Comparison of ENCODE assay signal across 27 cellular contexts in the genomic region with DNA sequence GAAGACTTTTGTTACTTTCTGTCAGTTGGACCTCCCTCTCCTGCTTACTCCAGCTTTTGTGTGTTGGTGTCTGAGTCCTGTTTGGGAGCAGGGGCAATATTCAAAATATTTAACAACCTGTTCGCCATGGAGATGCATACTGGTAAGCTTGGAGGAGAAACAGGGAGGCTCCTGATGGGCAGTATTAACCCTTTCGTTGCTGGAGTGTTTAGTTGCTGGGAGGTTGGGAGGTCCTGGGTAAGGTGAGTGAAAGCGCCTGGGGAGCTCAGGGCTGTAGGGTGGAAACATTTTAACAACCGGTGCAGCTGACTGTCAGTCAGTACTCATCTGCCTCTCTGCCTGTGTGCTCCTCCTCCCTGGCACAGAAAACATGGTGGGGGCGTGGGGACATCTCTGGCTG. TPM values are rescaled to one million over a fixed set of nuclear protein-coding genes. Genes with fewer than 3 reads are reported as not detected.
"Had no signal": no experiment of that assay in that cellular context is flagged by ENCODE, and none has a peak within 500 bp of the region (broad histone marks: within the 10 kb centered on the region; RNA-seq: fewer than 3 reads in every experiment).

No MANE protein-coding gene starts in this region.

- H3K4me3 ChIP-seq: coronary artery, heart left ventricle, mucosa of descending colon, psoas muscle, spleen, tibial artery, upper lobe of left lung, vagina had no signal

- H3K4me1 Mint-ChIP-seq: endodermal cell had no signal

- H3K27me3 ChIP-seq: vagina had no signal

- FAIRE-seq: islet of Langerhans had no signal

- H3K27ac ChIP-seq: coronary artery, heart left ventricle, psoas muscle, spleen, tibial artery, upper lobe of left lung, vagina had no signal

- H3K36me3 Mint-ChIP-seq: naive thymus-derived CD8-positive, alpha-beta T cell; stimulated activated memory B cell treated with anti-CD40 and anti-IgM and Interleukin-4, amounts not matched to agents 10 μg/mL and 1 μg/mL and 100 μg/mL, for 72 hours had no signal

- H3K36me3 ChIP-seq: heart left ventricle, spleen, tibial artery, upper lobe of left lung, vagina had no signal

- ATAC-seq: heart left ventricle; mucosa of descending colon; naive thymus-derived CD8-positive, alpha-beta T cell; psoas muscle; sciatic nerve; stimulated activated memory B cell treated with anti-CD40 and anti-IgM and Interleukin-4, amounts not matched to agents 10 μg/mL and 1 μg/mL and 100 μg/mL, for 72 hours had no signal

- DNase-seq: effector CD4-positive, alpha-beta T cell; endodermal cell; foreskin melanocyte; heart left ventricle; hippocampal formation; kidney glomerular epithelial cell; mucosa of descending colon; naive thymus-derived CD8-positive, alpha-beta T cell; retina; spleen; stimulated activated CD4-positive, alpha-beta T cell treated with anti-CD3 and anti-CD28 coated beads, Interleukin-15, amount 100 ng/mL, for 24 hours; stimulated activated CD4-positive, alpha-beta T cell treated with anti-CD3 and anti-CD28 coated beads, Interleukin-1b, Interleukin-23, amount 100 ng/mL, for 48 hours; stimulated activated CD4-positive, alpha-beta T cell treated with anti-CD3 and anti-CD28 coated beads, Interleukin-4, amount 100 ng/mL, for 24 hours; tibial artery; upper lobe of left lung had no signal

- H3K4me3 Mint-ChIP-seq: endodermal cell; naive thymus-derived CD8-positive, alpha-beta T cell; stimulated activated memory B cell treated with anti-CD40 and anti-IgM and Interleukin-4, amounts not matched to agents 10 μg/mL and 1 μg/mL and 100 μg/mL, for 72 hours; stimulated activated naive CD8-positive, alpha-beta T cell treated with anti-CD3 and anti-CD28 coated beads, Interleukin-15, Interleukin-2, amounts not matched to agents 100 ng/mL and 50 ng/mL, for 24 hours had no signal

- H3K27ac Mint-ChIP-seq: endodermal cell; naive thymus-derived CD8-positive, alpha-beta T cell; stimulated activated memory B cell treated with anti-CD40 and anti-IgM and Interleukin-4, amounts not matched to agents 10 μg/mL and 1 μg/mL and 100 μg/mL, for 72 hours; stimulated activated naive CD8-positive, alpha-beta T cell treated with anti-CD3 and anti-CD28 coated beads, Interleukin-15, Interleukin-2, amounts not matched to agents 100 ng/mL and 50 ng/mL, for 24 hours had no signal

- H3K9me3 ChIP-seq: heart left ventricle, mucosa of descending colon, psoas muscle, spleen, tibial artery, upper lobe of left lung, vagina had no signal

- H3K9me3 Mint-ChIP-seq: endodermal cell; naive thymus-derived CD8-positive, alpha-beta T cell; stimulated activated memory B cell treated with anti-CD40 and anti-IgM and Interleukin-4, amounts not matched to agents 10 μg/mL and 1 μg/mL and 100 μg/mL, for 72 hours; stimulated activated naive CD8-positive, alpha-beta T cell treated with anti-CD3 and anti-CD28 coated beads, Interleukin-15, Interleukin-2, amounts not matched to agents 100 ng/mL and 50 ng/mL, for 24 hours had no signal

RNA-seq across cellular contexts. Expression of gene TULP1, which starts 4.2 kb away (rescaled TPM):
- total RNA-seq: dermis microvascular lymphatic vessel endothelial cell; glomerular endothelial cell; heart left ventricle; liver; lung microvascular endothelial cell; mesenteric fat pad; mucosa of descending colon; naive thymus-derived CD8-positive, alpha-beta T cell; psoas muscle; sciatic nerve; spleen; upper lobe of left lung; vagina had no signal
- polyA plus RNA-seq: liver; naive thymus-derived CD8-positive, alpha-beta T cell had no signal
